Comparison of ENCODE assay signal across 9 cellular contexts in the genomic region with DNA sequence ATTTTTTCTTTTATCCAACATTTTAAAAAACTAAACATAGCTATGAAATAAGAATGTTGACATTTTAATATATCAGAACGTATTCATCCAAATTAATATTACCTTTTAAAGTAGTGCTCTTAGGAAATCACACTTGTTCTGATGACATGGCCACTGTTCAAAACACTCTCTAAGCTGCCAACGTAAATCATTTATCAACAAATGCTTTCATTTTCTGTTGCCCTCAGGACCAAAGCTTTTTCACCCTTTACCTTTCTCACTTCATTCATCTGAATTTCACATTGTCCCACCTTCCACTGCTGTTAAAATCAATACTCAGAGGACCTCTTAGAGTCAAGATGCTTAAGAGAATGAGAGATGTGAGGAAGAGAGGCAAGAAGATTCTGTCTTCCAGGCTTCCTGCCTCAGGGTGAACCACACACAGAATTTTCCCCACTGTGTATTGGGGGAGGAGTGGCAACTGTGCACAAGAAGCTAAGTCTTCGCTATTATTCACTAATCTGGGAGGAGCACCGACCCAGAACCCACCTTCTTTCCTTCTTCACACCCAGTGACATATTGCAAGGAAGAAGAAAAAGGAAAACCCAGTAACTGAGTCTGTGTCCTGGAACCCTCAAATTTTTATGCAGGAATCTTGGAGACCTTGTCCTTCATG. TPM values are rescaled to one million over a fixed set of nuclear protein-coding genes. Genes with fewer than 3 reads are reported as not detected.
DNase-seq lines count a peak whose midpoint lies in the region; ATAC-seq and TF ChIP-seq lines count a peak whose summit lies in the region.
"Had no signal": no experiment of that assay in that cellular context is flagged by ENCODE, and none has a peak within 500 bp of the region (broad histone marks: within the 10 kb centered on the region; RNA-seq: fewer than 3 reads in every experiment).

No MANE protein-coding gene starts in this region.

- peaks cover 20% of the 10 kb centered on the region for H3K36me3 Mint-ChIP-seq in activated CD4-positive, alpha-beta memory T cell treated with anti-CD3 and anti-CD28 coated beads for 36 hours

- H2AFZ ChIP-seq in osteoblast (ENCODE audit: low read length) = peak overlapping the region; percentile 27
- no peak overlapping the region for H2AFZ ChIP-seq in Karpas-422 (ENCODE audit: low read length)

- H3K9me3 ChIP-seq in osteoblast (ENCODE audit: low read depth, low read length) (no peaks in the 10 kb centered on the region), Karpas-422 (ENCODE audit: low read length) (no peaks in the 10 kb centered on the region)

- H4K20me1 ChIP-seq in osteoblast (ENCODE audit: insufficient read depth, low read length) = no peaks in the 10 kb centered on the region
- no peaks in the 10 kb centered on the region for H4K20me1 ChIP-seq in Karpas-422 (ENCODE audit: insufficient read depth, low read depth, low read length)

- intact Hi-C loops in activated CD4-positive, alpha-beta memory T cell treated with anti-CD3 and anti-CD28 coated beads for 36 hours (cut with micrococcal nuclease) = no loop called here

- H3K27me3 Mint-ChIP-seq in activated CD4-positive, alpha-beta memory T cell treated with anti-CD3 and anti-CD28 coated beads for 36 hours = no peaks in the 10 kb centered on the region
- H3K27me3 Mint-ChIP-seq: naive thymus-derived CD4-positive, alpha-beta T cell had no signal

- H3K4me1 Mint-ChIP-seq in activated CD4-positive, alpha-beta memory T cell treated with anti-CD3 and anti-CD28 coated beads for 36 hours (ENCODE audit: low read depth) = peaks cover 8% of the 10 kb centered on the region

- H3K27me3 ChIP-seq in osteoblast (ENCODE audit: insufficient read depth, low read length) = no peaks in the 10 kb centered on the region
- no peaks in the 10 kb centered on the region for H3K27me3 ChIP-seq in Karpas-422 (ENCODE audit: low read length)

- no peak overlapping the region for H3K4me3 Mint-ChIP-seq in activated CD4-positive, alpha-beta memory T cell treated with anti-CD3 and anti-CD28 coated beads for 36 hours
- H3K4me3 Mint-ChIP-seq: naive thymus-derived CD4-positive, alpha-beta T cell had no signal

- peak overlapping the region; percentile 46 for H3K27ac ChIP-seq in osteoblast (ENCODE audit: low read depth, low read length)
- H3K27ac ChIP-seq in Karpas-422 (ENCODE audit: low read length) = no peak overlapping the region

- H3K9me2 ChIP-seq in Karpas-422 (replicated peaks; ENCODE audit: insufficient read depth, low read length) = no peaks in the 10 kb centered on the region

- H3K4me3 ChIP-seq in choroid plexus epithelial cell (ENCODE audit: low read depth, low read length) (no peak overlapping the region), osteoblast (ENCODE audit: insufficient read depth, low read length) (peak overlapping the region; percentile 30), Karpas-422 (ENCODE audit: low read length) (no peak overlapping the region)

- CTCF ChIA-PET in activated CD4-positive, alpha-beta memory T cell treated with anti-CD3 and anti-CD28 coated beads for 36 hours (lab: Charles Lee) = interaction anchor here (0.6 to 1.3 kb wide), 4 partner anchors 21 to 452 kb away, joined by 3 to 4 read pairs (median 3); partner anchors contain the start of gene HIBADH

- H3K9ac ChIP-seq in Karpas-422 (ENCODE audit: low read length) = no peak overlapping the region

- peak; percentile 83 for ATAC-seq in GM18873 (IDR thresholded peaks at IDR 0.05; ENCODE audit: low FRiP score, unreplicated experiment)
- peak; percentile 81 for ATAC-seq in HG03139 (IDR thresholded peaks at IDR 0.05; ENCODE audit: unreplicated experiment)
- no peak for ATAC-seq in GM21825 (IDR thresholded peaks at IDR 0.05; ENCODE audit: unreplicated experiment)
- no peak for ATAC-seq in HG02610 (IDR thresholded peaks at IDR 0.05; ENCODE audit: unreplicated experiment)
- ATAC-seq: naive thymus-derived CD4-positive, alpha-beta T cell had no signal

- H3K4me1 ChIP-seq in osteoblast (ENCODE audit: insufficient read depth, low read length) = peaks cover 18% of the 10 kb centered on the region
- no peaks in the 10 kb centered on the region for H3K4me1 ChIP-seq in Karpas-422 (ENCODE audit: low read length)

- TF ChIP-seq CTCF in choroid plexus epithelial cell (conservative IDR thresholded peaks at IDR 0.05; ENCODE audit: low read depth, low read length) (no peak), osteoblast (IDR thresholded peaks at IDR 0.05; ENCODE audit: extremely low read depth, low read depth, low read length) (no peak)

- H3K4me2 ChIP-seq in osteoblast (ENCODE audit: insufficient read depth, low read length) (peak overlapping the region; percentile 74), Karpas-422 (ENCODE audit: low read depth, low read length, poor library complexity, severe bottlenecking) (no peak overlapping the region)

- DNase-seq in choroid plexus epithelial cell (ENCODE audit: low read depth) (peak; percentile 41), osteoblast (ENCODE audit: insufficient read length, low spot score, missing footprints) (peak; percentile 63), Karpas-422 (no peak)
- DNase-seq in activated CD4-positive, alpha-beta memory T cell treated with anti-CD3 and anti-CD28 coated beads for 36 hours = no peak
- DNase-seq: naive thymus-derived CD4-positive, alpha-beta T cell had no signal

- H3K27ac Mint-ChIP-seq in activated CD4-positive, alpha-beta memory T cell treated with anti-CD3 and anti-CD28 coated beads for 36 hours = no peak overlapping the region
- H3K27ac Mint-ChIP-seq: naive thymus-derived CD4-positive, alpha-beta T cell had no signal

- peaks cover 27% of the 10 kb centered on the region for H3K79me2 ChIP-seq in osteoblast (ENCODE audit: insufficient read depth, low read length)
- no peaks in the 10 kb centered on the region for H3K79me2 ChIP-seq in Karpas-422 (ENCODE audit: low read length)

- no peaks in the 10 kb centered on the region for H3K36me3 ChIP-seq in osteoblast (ENCODE audit: insufficient read depth, low read length)
- H3K36me3 ChIP-seq in Karpas-422 (ENCODE audit: insufficient read depth, low read length) = no peaks in the 10 kb centered on the region

- POLR2A ChIA-PET in activated CD4-positive, alpha-beta memory T cell treated with anti-CD3 and anti-CD28 coated beads for 36 hours (lab: Charles Lee) = interaction anchor here (0.6 kb wide), 1 partner anchor 9 kb away, joined by 3 read pairs; no protein-coding TSS in a partner anchor

- peaks cover 5% of the 10 kb centered on the region for H3K9me3 Mint-ChIP-seq in activated CD4-positive, alpha-beta memory T cell treated with anti-CD3 and anti-CD28 coated beads for 36 hours

RNA-seq across cellular contexts. Expression of gene HIBADH, which starts 21.0 kb away (rescaled TPM):
- 74.8 and 76.0 TPM in 2 replicates for total RNA-seq in osteoblast
- 30.1 and 36.4 TPM in 2 replicates for total RNA-seq in Karpas-422 (2014; rRNA removed; shearing (Covaris generic); ENCODE audit: low replicate concordance)
- total RNA-seq in activated CD4-positive, alpha-beta memory T cell treated with anti-CD3 and anti-CD28 coated beads for 36 hours = 10 to 100 TPM; 21.9 to 22.6 TPM

Comparison
In these comparisons a context has a peak if more than half of its experiments do, and no peak if none do; other contexts are left out.
1. ATAC-seq: peak in GM18873 (single experiment) and HG03139 (single experiment); none in GM21825 (single experiment) and HG02610 (single experiment).
2. DNase-seq: peak in choroid plexus epithelial cell (single experiment) and osteoblast (single experiment); none in Karpas-422 (single experiment) and activated CD4-positive, alpha-beta memory T cell treated with anti-CD3 and anti-CD28 coated beads for 36 hours (single experiment).